Comparison of ENCODE assay signal across 8 cellular contexts in the genomic region with DNA sequence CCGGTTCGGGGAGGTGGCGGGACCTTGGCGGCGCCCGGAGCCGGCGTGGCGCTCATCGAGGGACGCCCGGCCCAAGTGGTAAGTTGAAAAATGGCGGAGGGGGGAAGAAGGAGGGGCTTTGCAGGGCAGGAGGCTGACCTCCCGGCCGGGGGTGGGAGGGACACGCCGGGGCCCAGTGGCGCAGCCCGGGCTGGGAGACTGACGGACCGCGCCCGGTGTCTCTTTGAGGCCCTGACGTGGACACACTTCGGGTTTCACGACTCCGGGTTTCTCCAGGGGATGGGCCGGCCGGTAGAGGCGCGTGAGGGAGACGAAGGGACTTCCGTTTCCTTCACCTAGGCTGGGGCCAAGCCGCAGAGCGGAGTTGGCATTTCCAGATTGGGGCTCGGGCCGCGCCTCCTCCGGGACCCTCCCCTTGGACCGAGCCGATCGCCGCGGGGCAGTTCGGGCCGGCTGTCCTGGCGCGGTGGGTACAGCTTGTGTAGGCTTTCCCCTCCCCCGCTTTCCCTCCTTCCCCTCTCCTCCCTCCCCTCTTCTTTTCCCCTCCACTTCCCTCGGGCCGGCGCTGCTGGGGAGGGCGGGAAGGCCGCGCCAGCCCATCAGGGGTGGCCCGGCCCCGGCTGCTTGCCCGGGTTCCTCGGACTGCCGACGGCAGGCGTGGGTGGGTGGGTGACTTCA. TPM values are rescaled to one million over a fixed set of nuclear protein-coding genes. Genes with fewer than 3 reads are reported as not detected.
DNase-seq lines count a peak whose midpoint lies in the region; ATAC-seq, FAIRE-seq and TF ChIP-seq lines count a peak whose summit lies in the region.

A gene (plus strand): TSS at position 226 of the 678 bp plus-strand sequence. CDS start 25,610 bp downstream, outside the sequence.

- H3K27ac ChIP-seq in left ventricle myocardium inferior (replicated peaks) (peak within 1 kb of the TSS; percentile 97), psoas muscle (peak within 1 kb of the TSS; percentile 96)

- peaks cover 12% of the 10 kb centered on the region for H3K4me1 ChIP-seq in left ventricle myocardium inferior
- no peaks in the 10 kb centered on the region for H3K4me1 ChIP-seq in psoas muscle

- WGBS in psoas muscle, 3 donors: 0 to 38% (median 0%) methylated on average over 16 to 62 of the region's 62 CpGs

- no peak for TF ChIP-seq CTCF in GM10266 (IDR thresholded peaks at IDR 0.05; ENCODE audit: control insufficient read depth, insufficient read depth, low read depth, missing control alignments)
- no peak for TF ChIP-seq CTCF in left ventricle myocardium inferior (IDR thresholded peaks at IDR 0.05; ENCODE audit: borderline replicate concordance)
- no peak for TF ChIP-seq CTCF in psoas muscle (IDR thresholded peaks at IDR 0.05)

- CTCF ChIA-PET in HEK293T (lab: Yijun Ruan, JAX): no interaction called here

- H3K4me3 ChIP-seq in left ventricle myocardium inferior: peak within 1 kb of the TSS; percentile 79
- peak within 1 kb of the TSS; percentile 69 for H3K4me3 ChIP-seq in psoas muscle

- H3K36me3 ChIP-seq in left ventricle myocardium inferior (no peaks in the 10 kb centered on the region), psoas muscle (ENCODE audit: insufficient read depth in 1 of 2, low read depth in 1 of 2) (no peaks in the 10 kb centered on the region)

- H3K9me3 ChIP-seq in left ventricle myocardium inferior (replicated peaks) (no peaks in the 10 kb centered on the region), psoas muscle (no peaks in the 10 kb centered on the region)

- H3K27me3 ChIP-seq in left ventricle myocardium inferior (ENCODE audit: low read depth) (no peaks in the 10 kb centered on the region), psoas muscle (ENCODE audit: insufficient read depth in 3 of 3, low read length in 2 of 3) (no peaks in the 10 kb centered on the region)

- ATAC-seq in psoas muscle: peak; percentile 93 to 95 (median 95)

- POLR2A ChIA-PET in HEK293T (lab: Yijun Ruan, JAX): interaction anchor here (0.7 to 2.2 kb wide), 5 partner anchors 11 to 82 kb away, joined by 3 to 8 read pairs (median 4); no protein-coding TSS in a partner anchor

- intact Hi-C loops in T-helper 1 cell treated with Interleukin-12 subunit alpha and Interleukin-12 subunit beta and Interleukin-4 antibody, amounts not matched to agents 30 ng/mL and 1 ng/mL, for 36 hours (cut with micrococcal nuclease): loop anchor here (1.0 to 5.0 kb wide), 5 partner anchors 18 to 482 kb away; no protein-coding TSS in a partner anchor
- intact Hi-C loops in left ventricle myocardium inferior (cut with micrococcal nuclease): no loop called here
- intact Hi-C loops in psoas muscle (cut with DNase I): loop anchor here in 1 of 2 donors (1.0 kb wide), 1 partner anchor 101 kb away; a partner anchor contains a TSS

- FAIRE-seq in urothelium cell line (lab: Jason Lieb, UNC): no peak

- DNase-seq in GM10266 (ENCODE audit: extremely low spot score) (peak; percentile 83), HEK293T (ENCODE audit: extremely low spot score) (peak; percentile 86), MV-4-11 (lab: John Stamatoyannopoulos, UW) (peak; percentile 69), amniotic stem cell (lab: John Stamatoyannopoulos, UW) (peak; percentile 61), left ventricle myocardium inferior (peak; percentile 82), psoas muscle (peak; percentile 83 to 93), urothelium cell line (ENCODE audit: low spot score) (peak; percentile 70)

TF ChIP-seq in HEK293T, 16 proteins besides CTCF, POLR2A, EP300 and RAD21:
- TF ChIP-seq ARNT (IDR thresholded peaks at IDR 0.05) (no peak), LEF1 (IDR thresholded peaks at IDR 0.05; ENCODE audit: borderline replicate concordance) (0 out of 2 replicates have a peak, but pooled peaks have one; percentile 44), L3MBTL2 (conservative IDR thresholded peaks at IDR 0.05) (0 out of 2 replicates have a peak, but pooled peaks have one; percentile 65), ZNF384 (IDR thresholded peaks at IDR 0.05) (no peak), TARDBP (IDR thresholded peaks at IDR 0.05) (no peak), ELF4 (IDR thresholded peaks at IDR 0.05) (peak; percentile 14; the same call in 1 of the 2 replicates), HDGF (IDR thresholded peaks at IDR 0.05; ENCODE audit: borderline replicate concordance) (no peak)
- TF ChIP-seq, protein P1, sequence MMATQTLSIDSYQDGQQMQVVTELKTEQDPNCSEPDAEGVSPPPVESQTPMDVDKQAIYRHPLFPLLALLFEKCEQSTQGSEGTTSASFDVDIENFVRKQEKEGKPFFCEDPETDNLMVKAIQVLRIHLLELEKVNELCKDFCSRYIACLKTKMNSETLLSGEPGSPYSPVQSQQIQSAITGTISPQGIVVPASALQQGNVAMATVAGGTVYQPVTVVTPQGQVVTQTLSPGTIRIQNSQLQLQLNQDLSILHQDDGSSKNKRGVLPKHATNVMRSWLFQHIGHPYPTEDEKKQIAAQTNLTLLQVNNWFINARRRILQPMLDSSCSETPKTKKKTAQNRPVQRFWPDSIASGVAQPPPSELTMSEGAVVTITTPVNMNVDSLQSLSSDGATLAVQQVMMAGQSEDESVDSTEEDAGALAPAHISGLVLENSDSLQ (IDR thresholded peaks at IDR 0.05): peak; percentile 82
TF ChIP-seq in HEK293T: peak in this region for 4.

RNA-seq across cellular contexts. Expression of the gene that starts here (rescaled TPM):
- 46.1 and 49.4 TPM in 2 replicates for total RNA-seq in T-helper 1 cell treated with Interleukin-12 subunit alpha and Interleukin-12 subunit beta and Interleukin-4 antibody, amounts not matched to agents 30 ng/mL and 1 ng/mL, for 36 hours
- 24.9 TPM for total RNA-seq in left ventricle myocardium inferior
- 10 to 100 TPM; 34.8 to 40.1 (median 37.6) TPM for total RNA-seq in psoas muscle
- polyA plus RNA-seq in psoas muscle: 10 to 100 TPM in 2 of 3 donors, 1 to 10 TPM in 1; 7.5 to 27.9 (median 13.7) TPM

Comparison
In these comparisons a context has a peak if more than half of its experiments do, and no peak if none do; other contexts are left out.
1. Peak in every context shown above with its lines: DNase-seq, ATAC-seq, H3K4me3 ChIP-seq and H3K27ac ChIP-seq.